In genomic region chr20:34955232-34956040, GRCh38 we compare ENCODE assay signal across 1 cellular context.
TF ChIP-seq lines count a peak whose summit lies in the region.

TSS of gene GSS (minus strand) at chr20:34955806. CDS start at chr20:34951852, 3,954 bp downstream.
TSS of gene MYH7B (plus strand) at chr20:34955868. CDS start at chr20:34978006, 22,138 bp downstream.

TF ChIP-seq in K562, 482 proteins besides CTCF, POLR2A, EP300 and RAD21 (continued from another document and continues in another):
- TF ChIP-seq, protein P1, sequence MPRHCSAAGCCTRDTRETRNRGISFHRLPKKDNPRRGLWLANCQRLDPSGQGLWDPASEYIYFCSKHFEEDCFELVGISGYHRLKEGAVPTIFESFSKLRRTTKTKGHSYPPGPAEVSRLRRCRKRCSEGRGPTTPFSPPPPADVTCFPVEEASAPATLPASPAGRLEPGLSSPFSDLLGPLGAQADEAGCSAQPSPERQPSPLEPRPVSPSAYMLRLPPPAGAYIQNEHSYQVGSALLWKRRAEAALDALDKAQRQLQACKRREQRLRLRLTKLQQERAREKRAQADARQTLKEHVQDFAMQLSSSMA (CRISPR knock-in tag; IDR thresholded peaks at IDR 0.05): no peak
- TF ChIP-seq RCOR1 (IDR thresholded peaks at IDR 0.05; ENCODE audit: borderline replicate concordance in 1 of 2, low read depth in 2 of 2, low read length in 2 of 2): peak in 1 of 2 experiments; percentile 44; a peak in 1 of 4 replicates
- TF ChIP-seq BCLAF1 (IDR thresholded peaks at IDR 0.05; ENCODE audit: borderline replicate concordance in 1 of 2, control insufficient read depth in 1 of 2, low read depth in 2 of 2, low read length in 1 of 2): no peak
- no peak for TF ChIP-seq SNAPC5 (CRISPR knock-in tag; IDR thresholded peaks at IDR 0.05)
- TF ChIP-seq ZNF518B (CRISPR knock-in tag; IDR thresholded peaks at IDR 0.05): no peak
- no peak for TF ChIP-seq CBX5 (IDR thresholded peaks at IDR 0.05; ENCODE audit: borderline replicate concordance, low read depth)
- peak; percentile 96 for TF ChIP-seq PHF8 (IDR thresholded peaks at IDR 0.05; ENCODE audit: borderline replicate concordance, low read length)
- no peak for TF ChIP-seq FOXA1 (IDR thresholded peaks at IDR 0.05; ENCODE audit: borderline replicate concordance)
- TF ChIP-seq MTA3 (IDR thresholded peaks at IDR 0.05; ENCODE audit: borderline replicate concordance): peak; percentile 99
- TF ChIP-seq KLF16 (IDR thresholded peaks at IDR 0.05): no peak
- TF ChIP-seq HMG20B (CRISPR knock-in tag; IDR thresholded peaks at IDR 0.05): no peak
- no peak for TF ChIP-seq ZNF3 (CRISPR knock-in tag; IDR thresholded peaks at IDR 0.05)
- TF ChIP-seq, protein P2, sequence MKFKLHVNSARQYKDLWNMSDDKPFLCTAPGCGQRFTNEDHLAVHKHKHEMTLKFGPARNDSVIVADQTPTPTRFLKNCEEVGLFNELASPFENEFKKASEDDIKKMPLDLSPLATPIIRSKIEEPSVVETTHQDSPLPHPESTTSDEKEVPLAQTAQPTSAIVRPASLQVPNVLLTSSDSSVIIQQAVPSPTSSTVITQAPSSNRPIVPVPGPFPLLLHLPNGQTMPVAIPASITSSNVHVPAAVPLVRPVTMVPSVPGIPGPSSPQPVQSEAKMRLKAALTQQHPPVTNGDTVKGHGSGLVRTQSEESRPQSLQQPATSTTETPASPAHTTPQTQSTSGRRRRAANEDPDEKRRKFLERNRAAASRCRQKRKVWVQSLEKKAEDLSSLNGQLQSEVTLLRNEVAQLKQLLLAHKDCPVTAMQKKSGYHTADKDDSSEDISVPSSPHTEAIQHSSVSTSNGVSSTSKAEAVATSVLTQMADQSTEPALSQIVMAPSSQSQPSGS (CRISPR knock-in tag; IDR thresholded peaks at IDR 0.05): no peak
- no peak for TF ChIP-seq ZNF699 (CRISPR knock-in tag; IDR thresholded peaks at IDR 0.05; ENCODE audit: insufficient replicate concordance)
- no peak for TF ChIP-seq ZNF41 (CRISPR knock-in tag; conservative IDR thresholded peaks at IDR 0.05)
- TF ChIP-seq, protein P3, sequence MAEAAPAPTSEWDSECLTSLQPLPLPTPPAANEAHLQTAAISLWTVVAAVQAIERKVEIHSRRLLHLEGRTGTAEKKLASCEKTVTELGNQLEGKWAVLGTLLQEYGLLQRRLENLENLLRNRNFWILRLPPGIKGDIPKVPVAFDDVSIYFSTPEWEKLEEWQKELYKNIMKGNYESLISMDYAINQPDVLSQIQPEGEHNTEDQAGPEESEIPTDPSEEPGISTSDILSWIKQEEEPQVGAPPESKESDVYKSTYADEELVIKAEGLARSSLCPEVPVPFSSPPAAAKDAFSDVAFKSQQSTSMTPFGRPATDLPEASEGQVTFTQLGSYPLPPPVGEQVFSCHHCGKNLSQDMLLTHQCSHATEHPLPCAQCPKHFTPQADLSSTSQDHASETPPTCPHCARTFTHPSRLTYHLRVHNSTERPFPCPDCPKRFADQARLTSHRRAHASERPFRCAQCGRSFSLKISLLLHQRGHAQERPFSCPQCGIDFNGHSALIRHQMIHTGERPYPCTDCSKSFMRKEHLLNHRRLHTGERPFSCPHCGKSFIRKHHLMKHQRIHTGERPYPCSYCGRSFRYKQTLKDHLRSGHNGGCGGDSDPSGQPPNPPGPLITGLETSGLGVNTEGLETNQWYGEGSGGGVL (CRISPR knock-in tag; IDR thresholded peaks at IDR 0.05): no peak
- TF ChIP-seq, protein P4, sequence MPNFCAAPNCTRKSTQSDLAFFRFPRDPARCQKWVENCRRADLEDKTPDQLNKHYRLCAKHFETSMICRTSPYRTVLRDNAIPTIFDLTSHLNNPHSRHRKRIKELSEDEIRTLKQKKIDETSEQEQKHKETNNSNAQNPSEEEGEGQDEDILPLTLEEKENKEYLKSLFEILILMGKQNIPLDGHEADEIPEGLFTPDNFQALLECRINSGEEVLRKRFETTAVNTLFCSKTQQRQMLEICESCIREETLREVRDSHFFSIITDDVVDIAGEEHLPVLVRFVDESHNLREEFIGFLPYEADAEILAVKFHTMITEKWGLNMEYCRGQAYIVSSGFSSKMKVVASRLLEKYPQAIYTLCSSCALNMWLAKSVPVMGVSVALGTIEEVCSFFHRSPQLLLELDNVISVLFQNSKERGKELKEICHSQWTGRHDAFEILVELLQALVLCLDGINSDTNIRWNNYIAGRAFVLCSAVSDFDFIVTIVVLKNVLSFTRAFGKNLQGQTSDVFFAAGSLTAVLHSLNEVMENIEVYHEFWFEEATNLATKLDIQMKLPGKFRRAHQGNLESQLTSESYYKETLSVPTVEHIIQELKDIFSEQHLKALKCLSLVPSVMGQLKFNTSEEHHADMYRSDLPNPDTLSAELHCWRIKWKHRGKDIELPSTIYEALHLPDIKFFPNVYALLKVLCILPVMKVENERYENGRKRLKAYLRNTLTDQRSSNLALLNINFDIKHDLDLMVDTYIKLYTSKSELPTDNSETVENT (CRISPR knock-in tag; IDR thresholded peaks at IDR 0.05): peak; percentile 52
- peak; percentile 85; the same call in 1 of the 2 replicates for TF ChIP-seq NKRF (IDR thresholded peaks at IDR 0.05; ENCODE audit: borderline replicate concordance)
- peak; percentile 88 for TF ChIP-seq POLR2AphosphoS5 (IDR thresholded peaks at IDR 0.05; ENCODE audit: control insufficient read depth, insufficient read depth, low read depth, low read length)
- peak; percentile 39 for TF ChIP-seq RNF2 (IDR thresholded peaks at IDR 0.05)
- no peak for TF ChIP-seq NCOA4 (IDR thresholded peaks at IDR 0.05; ENCODE audit: partially characterized antibody)
- TF ChIP-seq ETV5 (CRISPR knock-in tag; IDR thresholded peaks at IDR 0.05; ENCODE audit: low read depth): no peak
- peak in 1 of 2 experiments; percentile 83; a peak in 2 of 4 replicates for TF ChIP-seq HDAC1 (IDR thresholded peaks at IDR 0.05)
- no peak; a peak in 1 of 3 replicates for TF ChIP-seq CBX3 (IDR thresholded peaks at IDR 0.05; ENCODE audit: borderline replicate concordance in 1 of 2, low read length in 2 of 2)
- TF ChIP-seq BDP1 (IDR thresholded peaks at IDR 0.05; ENCODE audit: insufficient read depth, insufficient read length): no peak
- no peak for TF ChIP-seq PATZ1 (CRISPR knock-in tag; IDR thresholded peaks at IDR 0.05; ENCODE audit: borderline replicate concordance)
- peak; percentile 78; the same call in 1 of the 2 replicates for TF ChIP-seq CBX1 (IDR thresholded peaks at IDR 0.05; ENCODE audit: low read depth)
- 0 out of 2 replicates have a peak, but pooled peaks have one; percentile 33 for TF ChIP-seq DMBX1 (CRISPR knock-in tag; IDR thresholded peaks at IDR 0.05; ENCODE audit: borderline replicate concordance)
- TF ChIP-seq CHD1 (IDR thresholded peaks at IDR 0.05; ENCODE audit: low read length): peak; percentile 60
- 0 out of 4 replicates have a peak, but pooled peaks of 1 of the 2 experiments have one; percentile 32 for TF ChIP-seq ZNF639 (CRISPR knock-in tag; conservative IDR thresholded peaks at IDR 0.05 in 1 of 2, IDR thresholded peaks at IDR 0.05 in 1 of 2)
- TF ChIP-seq, protein P5, sequence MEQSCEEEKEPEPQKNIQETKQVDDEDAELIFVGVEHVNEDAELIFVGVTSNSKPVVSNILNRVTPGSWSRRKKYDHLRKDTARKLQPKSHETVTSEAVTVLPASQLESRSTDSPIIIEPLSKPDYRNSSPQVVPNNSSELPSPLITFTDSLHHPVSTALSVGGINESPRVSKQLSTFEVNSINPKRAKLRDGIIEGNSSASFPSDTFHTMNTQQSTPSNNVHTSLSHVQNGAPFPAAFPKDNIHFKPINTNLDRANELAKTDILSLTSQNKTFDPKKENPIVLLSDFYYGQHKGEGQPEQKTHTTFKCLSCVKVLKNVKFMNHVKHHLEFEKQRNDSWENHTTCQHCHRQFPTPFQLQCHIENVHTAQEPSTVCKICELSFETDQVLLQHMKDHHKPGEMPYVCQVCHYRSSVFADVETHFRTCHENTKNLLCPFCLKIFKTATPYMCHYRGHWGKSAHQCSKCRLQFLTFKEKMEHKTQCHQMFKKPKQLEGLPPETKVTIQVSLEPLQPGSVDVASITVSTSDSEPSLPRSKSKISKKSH (CRISPR knock-in tag; IDR thresholded peaks at IDR 0.05): no peak
- TF ChIP-seq FOXP1 (CRISPR knock-in tag; IDR thresholded peaks at IDR 0.05): peak; percentile 73; the same call in 1 of the 2 replicates
- peak; percentile 62; the same call in 1 of the 2 replicates for TF ChIP-seq ZNF175 (CRISPR knock-in tag; IDR thresholded peaks at IDR 0.05; ENCODE audit: low read depth)
- TF ChIP-seq ZNF282 (CRISPR knock-in tag; IDR thresholded peaks at IDR 0.05): no peak
